In the genomic region with DNA sequence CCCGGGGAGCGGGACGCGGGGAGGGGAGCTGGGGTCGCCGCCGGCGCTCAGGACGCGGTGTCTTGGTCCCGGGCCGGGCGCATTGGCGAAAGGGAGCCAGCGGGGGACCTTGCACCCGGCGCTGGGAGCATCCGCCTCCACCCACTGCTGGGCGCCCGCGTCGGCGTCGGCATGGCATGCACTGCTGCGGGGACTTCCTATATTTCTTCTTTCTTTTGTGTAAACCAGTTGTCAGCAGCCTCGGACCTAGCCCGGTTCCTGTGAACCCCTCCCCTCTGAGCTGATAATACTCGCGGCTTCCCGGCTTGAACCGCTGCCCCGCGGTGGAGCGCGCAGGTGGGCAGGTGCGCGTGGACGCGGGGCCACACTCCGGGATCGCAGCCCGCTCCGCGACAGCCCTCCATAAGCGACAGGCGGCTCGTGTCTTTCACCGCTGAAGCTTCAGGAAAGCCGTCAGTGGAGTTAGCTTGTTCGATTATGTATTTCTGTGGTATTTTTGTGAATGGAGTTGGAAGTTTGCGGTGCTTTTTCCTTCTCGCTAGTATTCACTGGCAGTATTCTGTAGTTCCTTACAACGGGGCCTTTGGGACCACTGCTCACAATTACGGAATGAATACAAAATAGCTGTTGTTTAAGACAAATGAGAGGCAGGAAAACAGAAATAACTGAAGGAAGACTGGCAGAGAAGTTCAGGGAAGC, we compare ENCODE assay signal across 1 cellular context.
TF ChIP-seq lines count a peak whose summit lies in the region.

No MANE protein-coding gene starts in this region.

TF ChIP-seq in GM12878, 131 proteins besides CTCF, POLR2A, EP300 and RAD21 (continued from another document and continues in another):
- TF ChIP-seq, protein P1, sequence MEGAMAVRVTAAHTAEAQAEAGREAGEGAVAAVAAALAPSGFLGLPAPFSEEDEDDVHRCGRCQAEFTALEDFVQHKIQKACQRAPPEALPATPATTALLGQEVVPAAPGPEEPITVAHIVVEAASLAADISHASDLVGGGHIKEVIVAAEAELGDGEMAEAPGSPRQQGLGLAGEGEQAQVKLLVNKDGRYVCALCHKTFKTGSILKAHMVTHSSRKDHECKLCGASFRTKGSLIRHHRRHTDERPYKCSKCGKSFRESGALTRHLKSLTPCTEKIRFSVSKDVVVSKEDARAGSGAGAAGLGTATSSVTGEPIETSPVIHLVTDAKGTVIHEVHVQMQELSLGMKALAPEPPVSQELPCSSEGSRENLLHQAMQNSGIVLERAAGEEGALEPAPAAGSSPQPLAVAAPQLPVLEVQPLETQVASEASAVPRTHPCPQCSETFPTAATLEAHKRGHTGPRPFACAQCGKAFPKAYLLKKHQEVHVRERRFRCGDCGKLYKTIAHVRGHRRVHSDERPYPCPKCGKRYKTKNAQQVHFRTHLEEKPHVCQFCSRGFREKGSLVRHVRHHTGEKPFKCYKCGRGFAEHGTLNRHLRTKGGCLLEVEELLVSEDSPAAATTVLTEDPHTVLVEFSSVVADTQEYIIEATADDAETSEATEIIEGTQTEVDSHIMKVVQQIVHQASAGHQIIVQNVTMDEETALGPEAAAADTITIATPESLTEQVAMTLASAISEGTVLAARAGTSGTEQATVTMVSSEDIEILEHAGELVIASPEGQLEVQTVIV (IDR thresholded peaks at IDR 0.05; ENCODE audit: borderline replicate concordance, partially characterized antibody), result no peak
- TF ChIP-seq NR2C1 (IDR thresholded peaks at IDR 0.05), result no peak
- no peak for TF ChIP-seq SMAD1 (IDR thresholded peaks at IDR 0.05; ENCODE audit: low read depth, partially characterized antibody)
- no peak for TF ChIP-seq E2F8 (IDR thresholded peaks at IDR 0.05; ENCODE audit: low read depth, partially characterized antibody)
- TF ChIP-seq JUND (IDR thresholded peaks at IDR 0.05; ENCODE audit: low read depth, low read length), result no peak
- 0 out of 2 replicates have a peak, but pooled peaks have one; percentile 11 for TF ChIP-seq NR2F1 (conservative IDR thresholded peaks at IDR 0.05)
- peak; percentile 11 for TF ChIP-seq HDAC6 (IDR thresholded peaks at IDR 0.05; ENCODE audit: unreplicated experiment)
- TF ChIP-seq NRF1 (conservative IDR thresholded peaks at IDR 0.05; ENCODE audit: low read depth, low read length), result no peak
- no peak for TF ChIP-seq JUNB (IDR thresholded peaks at IDR 0.05)
- TF ChIP-seq EED (IDR thresholded peaks at IDR 0.05; ENCODE audit: low read depth), result peak; percentile 29; the same call in 1 of the 2 replicates
- no peak for TF ChIP-seq MYB (IDR thresholded peaks at IDR 0.05; ENCODE audit: borderline replicate concordance, low read depth, low read length)
- no peak for TF ChIP-seq PML (IDR thresholded peaks at IDR 0.05; ENCODE audit: low read length)
- TF ChIP-seq NBN (IDR thresholded peaks at IDR 0.05), result peak; percentile 9; the same call in 1 of the 2 replicates
- no peak for TF ChIP-seq PBX3 (IDR thresholded peaks at IDR 0.05; ENCODE audit: insufficient replicate concordance, low read depth, low read length)
- TF ChIP-seq, protein P2, sequence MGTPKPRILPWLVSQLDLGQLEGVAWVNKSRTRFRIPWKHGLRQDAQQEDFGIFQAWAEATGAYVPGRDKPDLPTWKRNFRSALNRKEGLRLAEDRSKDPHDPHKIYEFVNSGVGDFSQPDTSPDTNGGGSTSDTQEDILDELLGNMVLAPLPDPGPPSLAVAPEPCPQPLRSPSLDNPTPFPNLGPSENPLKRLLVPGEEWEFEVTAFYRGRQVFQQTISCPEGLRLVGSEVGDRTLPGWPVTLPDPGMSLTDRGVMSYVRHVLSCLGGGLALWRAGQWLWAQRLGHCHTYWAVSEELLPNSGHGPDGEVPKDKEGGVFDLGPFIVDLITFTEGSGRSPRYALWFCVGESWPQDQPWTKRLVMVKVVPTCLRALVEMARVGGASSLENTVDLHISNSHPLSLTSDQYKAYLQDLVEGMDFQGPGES (IDR thresholded peaks at IDR 0.05), result no peak
- TF ChIP-seq CBX3 (IDR thresholded peaks at IDR 0.05; ENCODE audit: borderline replicate concordance, low read depth), result no peak
- TF ChIP-seq, protein P3, sequence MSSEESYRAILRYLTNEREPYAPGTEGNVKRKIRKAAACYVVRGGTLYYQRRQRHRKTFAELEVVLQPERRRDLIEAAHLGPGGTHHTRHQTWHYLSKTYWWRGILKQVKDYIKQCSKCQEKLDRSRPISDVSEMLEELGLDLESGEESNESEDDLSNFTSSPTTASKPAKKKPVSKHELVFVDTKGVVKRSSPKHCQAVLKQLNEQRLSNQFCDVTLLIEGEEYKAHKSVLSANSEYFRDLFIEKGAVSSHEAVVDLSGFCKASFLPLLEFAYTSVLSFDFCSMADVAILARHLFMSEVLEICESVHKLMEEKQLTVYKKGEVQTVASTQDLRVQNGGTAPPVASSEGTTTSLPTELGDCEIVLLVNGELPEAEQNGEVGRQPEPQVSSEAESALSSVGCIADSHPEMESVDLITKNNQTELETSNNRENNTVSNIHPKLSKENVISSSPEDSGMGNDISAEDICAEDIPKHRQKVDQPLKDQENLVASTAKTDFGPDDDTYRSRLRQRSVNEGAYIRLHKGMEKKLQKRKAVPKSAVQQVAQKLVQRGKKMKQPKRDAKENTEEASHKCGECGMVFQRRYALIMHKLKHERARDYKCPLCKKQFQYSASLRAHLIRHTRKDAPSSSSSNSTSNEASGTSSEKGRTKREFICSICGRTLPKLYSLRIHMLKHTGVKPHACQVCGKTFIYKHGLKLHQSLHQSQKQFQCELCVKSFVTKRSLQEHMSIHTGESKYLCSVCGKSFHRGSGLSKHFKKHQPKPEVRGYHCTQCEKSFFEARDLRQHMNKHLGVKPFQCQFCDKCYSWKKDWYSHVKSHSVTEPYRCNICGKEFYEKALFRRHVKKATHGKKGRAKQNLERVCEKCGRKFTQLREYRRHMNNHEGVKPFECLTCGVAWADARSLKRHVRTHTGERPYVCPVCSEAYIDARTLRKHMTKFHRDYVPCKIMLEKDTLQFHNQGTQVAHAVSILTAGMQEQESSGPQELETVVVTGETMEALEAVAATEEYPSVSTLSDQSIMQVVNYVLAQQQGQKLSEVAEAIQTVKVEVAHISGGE (CRISPR knock-in tag; IDR thresholded peaks at IDR 0.05), result no peak
- TF ChIP-seq IRF5 (IDR thresholded peaks at IDR 0.05; ENCODE audit: borderline replicate concordance), result no peak
- TF ChIP-seq IKZF2 (IDR thresholded peaks at IDR 0.05), result peak; percentile 8 to 34; a peak in 1 of 4 replicates
- TF ChIP-seq HDGF (IDR thresholded peaks at IDR 0.05), result no peak
- peak; percentile 71; the same call in 1 of the 2 replicates for TF ChIP-seq GATAD2B (conservative IDR thresholded peaks at IDR 0.05; ENCODE audit: low read depth)
- TF ChIP-seq, protein P4, sequence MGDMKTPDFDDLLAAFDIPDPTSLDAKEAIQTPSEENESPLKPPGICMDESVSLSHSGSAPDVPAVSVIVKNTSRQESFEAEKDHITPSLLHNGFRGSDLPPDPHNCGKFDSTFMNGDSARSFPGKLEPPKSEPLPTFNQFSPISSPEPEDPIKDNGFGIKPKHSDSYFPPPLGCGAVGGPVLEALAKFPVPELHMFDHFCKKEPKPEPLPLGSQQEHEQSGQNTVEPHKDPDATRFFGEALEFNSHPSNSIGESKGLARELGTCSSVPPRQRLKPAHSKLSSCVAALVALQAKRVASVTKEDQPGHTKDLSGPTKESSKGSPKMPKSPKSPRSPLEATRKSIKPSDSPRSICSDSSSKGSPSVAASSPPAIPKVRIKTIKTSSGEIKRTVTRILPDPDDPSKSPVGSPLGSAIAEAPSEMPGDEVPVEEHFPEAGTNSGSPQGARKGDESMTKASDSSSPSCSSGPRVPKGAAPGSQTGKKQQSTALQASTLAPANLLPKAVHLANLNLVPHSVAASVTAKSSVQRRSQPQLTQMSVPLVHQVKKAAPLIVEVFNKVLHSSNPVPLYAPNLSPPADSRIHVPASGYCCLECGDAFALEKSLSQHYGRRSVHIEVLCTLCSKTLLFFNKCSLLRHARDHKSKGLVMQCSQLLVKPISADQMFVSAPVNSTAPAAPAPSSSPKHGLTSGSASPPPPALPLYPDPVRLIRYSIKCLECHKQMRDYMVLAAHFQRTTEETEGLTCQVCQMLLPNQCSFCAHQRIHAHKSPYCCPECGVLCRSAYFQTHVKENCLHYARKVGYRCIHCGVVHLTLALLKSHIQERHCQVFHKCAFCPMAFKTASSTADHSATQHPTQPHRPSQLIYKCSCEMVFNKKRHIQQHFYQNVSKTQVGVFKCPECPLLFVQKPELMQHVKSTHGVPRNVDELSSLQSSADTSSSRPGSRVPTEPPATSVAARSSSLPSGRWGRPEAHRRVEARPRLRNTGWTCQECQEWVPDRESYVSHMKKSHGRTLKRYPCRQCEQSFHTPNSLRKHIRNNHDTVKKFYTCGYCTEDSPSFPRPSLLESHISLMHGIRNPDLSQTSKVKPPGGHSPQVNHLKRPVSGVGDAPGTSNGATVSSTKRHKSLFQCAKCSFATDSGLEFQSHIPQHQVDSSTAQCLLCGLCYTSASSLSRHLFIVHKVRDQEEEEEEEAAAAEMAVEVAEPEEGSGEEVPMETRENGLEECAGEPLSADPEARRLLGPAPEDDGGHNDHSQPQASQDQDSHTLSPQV (IDR thresholded peaks at IDR 0.05), result no peak
- TF ChIP-seq LARP7 (IDR thresholded peaks at IDR 0.05), result peak; percentile 70; the same call in 1 of the 2 replicates
- TF ChIP-seq GABPA (IDR thresholded peaks at IDR 0.05; ENCODE audit: low read depth), result no peak
- peak in 1 of 2 experiments; percentile 5; a peak in 1 of 4 replicates for TF ChIP-seq BHLHE40 (IDR thresholded peaks at IDR 0.05; ENCODE audit: borderline replicate concordance in 1 of 2, low read depth in 2 of 2, low read length in 1 of 2)
- TF ChIP-seq SIN3A (IDR thresholded peaks at IDR 0.05; ENCODE audit: low read depth, low read length), result peak; percentile 27; the same call in 1 of the 2 replicates
- TF ChIP-seq, protein P5, sequence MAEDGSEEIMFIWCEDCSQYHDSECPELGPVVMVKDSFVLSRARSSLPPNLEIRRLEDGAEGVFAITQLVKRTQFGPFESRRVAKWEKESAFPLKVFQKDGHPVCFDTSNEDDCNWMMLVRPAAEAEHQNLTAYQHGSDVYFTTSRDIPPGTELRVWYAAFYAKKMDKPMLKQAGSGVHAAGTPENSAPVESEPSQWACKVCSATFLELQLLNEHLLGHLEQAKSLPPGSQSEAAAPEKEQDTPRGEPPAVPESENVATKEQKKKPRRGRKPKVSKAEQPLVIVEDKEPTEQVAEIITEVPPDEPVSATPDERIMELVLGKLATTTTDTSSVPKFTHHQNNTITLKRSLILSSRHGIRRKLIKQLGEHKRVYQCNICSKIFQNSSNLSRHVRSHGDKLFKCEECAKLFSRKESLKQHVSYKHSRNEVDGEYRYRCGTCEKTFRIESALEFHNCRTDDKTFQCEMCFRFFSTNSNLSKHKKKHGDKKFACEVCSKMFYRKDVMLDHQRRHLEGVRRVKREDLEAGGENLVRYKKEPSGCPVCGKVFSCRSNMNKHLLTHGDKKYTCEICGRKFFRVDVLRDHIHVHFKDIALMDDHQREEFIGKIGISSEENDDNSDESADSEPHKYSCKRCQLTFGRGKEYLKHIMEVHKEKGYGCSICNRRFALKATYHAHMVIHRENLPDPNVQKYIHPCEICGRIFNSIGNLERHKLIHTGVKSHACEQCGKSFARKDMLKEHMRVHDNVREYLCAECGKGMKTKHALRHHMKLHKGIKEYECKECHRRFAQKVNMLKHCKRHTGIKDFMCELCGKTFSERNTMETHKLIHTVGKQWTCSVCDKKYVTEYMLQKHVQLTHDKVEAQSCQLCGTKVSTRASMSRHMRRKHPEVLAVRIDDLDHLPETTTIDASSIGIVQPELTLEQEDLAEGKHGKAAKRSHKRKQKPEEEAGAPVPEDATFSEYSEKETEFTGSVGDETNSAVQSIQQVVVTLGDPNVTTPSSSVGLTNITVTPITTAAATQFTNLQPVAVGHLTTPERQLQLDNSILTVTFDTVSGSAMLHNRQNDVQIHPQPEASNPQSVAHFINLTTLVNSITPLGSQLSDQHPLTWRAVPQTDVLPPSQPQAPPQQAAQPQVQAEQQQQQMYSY (CRISPR knock-in tag; IDR thresholded peaks at IDR 0.05), result no peak
- TF ChIP-seq HDAC2 (IDR thresholded peaks at IDR 0.05), result no peak
- TF ChIP-seq SPI1 (IDR thresholded peaks at IDR 0.05; ENCODE audit: borderline replicate concordance, insufficient read depth, low read depth, low read length), result peak; percentile 37; the same call in 1 of the 2 replicates
- TF ChIP-seq YY1 (IDR thresholded peaks at IDR 0.05; ENCODE audit: low read depth, low read length), result 0 out of 2 replicates have a peak, but pooled peaks have one; percentile 10
- TF ChIP-seq POU2F2 (IDR thresholded peaks at IDR 0.05; ENCODE audit: borderline replicate concordance, low read depth, low read length), result no peak
- no peak for TF ChIP-seq ESRRA (IDR thresholded peaks at IDR 0.05; ENCODE audit: low read length)
- TF ChIP-seq CBFB (IDR thresholded peaks at IDR 0.05; ENCODE audit: low read depth), result no peak
- TF ChIP-seq IKZF1 (conservative IDR thresholded peaks at IDR 0.05), result peak; percentile 76
- no peak for TF ChIP-seq ZBED1 (IDR thresholded peaks at IDR 0.05; ENCODE audit: borderline replicate concordance)
- TF ChIP-seq MTA2 (IDR thresholded peaks at IDR 0.05; ENCODE audit: low read depth), result no peak
